Comparison of ENCODE assay signal across 11 cellular contexts in the genomic region with DNA sequence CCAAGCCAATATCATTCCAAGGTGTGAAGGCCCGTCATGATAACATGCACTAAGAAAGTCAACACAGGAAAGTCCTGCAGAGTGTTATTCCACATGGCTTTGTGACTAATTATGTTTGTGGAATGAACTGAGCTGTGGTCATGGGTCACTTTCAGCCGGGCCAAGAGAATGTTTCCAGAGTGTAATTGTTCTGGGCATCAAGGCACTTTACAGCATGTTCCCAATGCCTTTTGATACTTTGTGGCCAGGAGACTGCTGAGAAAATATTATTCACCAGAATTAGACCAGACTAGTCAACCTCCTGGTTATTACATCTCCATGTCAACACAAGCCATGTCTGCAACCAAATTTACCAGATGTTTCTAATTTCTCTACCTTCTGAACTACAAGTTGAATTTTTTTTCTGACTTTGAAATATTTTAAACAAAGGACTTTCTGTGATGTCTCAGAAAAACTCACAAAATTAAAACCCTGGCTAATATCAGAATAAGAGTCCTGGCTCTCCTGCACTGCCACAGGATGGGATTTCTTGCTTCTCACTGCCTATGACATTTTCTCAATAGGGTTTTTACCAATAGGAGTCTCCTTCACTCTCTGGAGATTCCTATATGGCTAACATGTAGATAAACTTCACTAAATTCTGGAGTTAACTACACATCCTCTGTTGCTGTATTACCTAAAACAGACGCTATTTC.
A peak's percentile ranks its signal among the peaks of the same experiment; 100 is the strongest.
DNase-seq lines count a peak whose midpoint lies in the region; ATAC-seq and TF ChIP-seq lines count a peak whose summit lies in the region.
"Had no signal": no experiment of that assay in that cellular context is flagged by ENCODE, and none has a peak within 500 bp of the region (broad histone marks: within the 10 kb centered on the region; RNA-seq: fewer than 3 reads in every experiment).

No MANE protein-coding gene starts in this region.

- H3K4me3 ChIP-seq in heart left ventricle (no peak overlapping the region), psoas muscle (no peak overlapping the region)

- no peaks in the 10 kb centered on the region for H3K9me3 Mint-ChIP-seq in T-cell
- no peaks in the 10 kb centered on the region for H3K9me3 Mint-ChIP-seq in activated naive CD4-positive, alpha-beta T cell treated with anti-CD3 and anti-CD28 coated beads for 36 hours

- H3K4me1 ChIP-seq in heart left ventricle (peaks cover 0 to 26% (median 0%) of the 10 kb centered on the region in 12 donors), psoas muscle (peaks cover 8% of the 10 kb centered on the region)

- H3K4me3 Mint-ChIP-seq in T-cell: no peak overlapping the region
- no peak overlapping the region for H3K4me3 Mint-ChIP-seq in activated naive CD4-positive, alpha-beta T cell treated with anti-CD3 and anti-CD28 coated beads for 36 hours
- H3K4me3 Mint-ChIP-seq: endodermal cell had no signal

- intact Hi-C loops in heart left ventricle (cut with DNase I) (no loop called here), psoas muscle (cut with DNase I) (no loop called here)
- intact Hi-C loops in activated naive CD4-positive, alpha-beta T cell treated with anti-CD3 and anti-CD28 coated beads for 36 hours (cut with micrococcal nuclease): no loop called here

- POLR2A ChIA-PET in T-cell (lab: Charles Lee): no interaction called here

- H3K27me3 Mint-ChIP-seq in T-cell: no peaks in the 10 kb centered on the region
- H3K27me3 Mint-ChIP-seq in activated naive CD4-positive, alpha-beta T cell treated with anti-CD3 and anti-CD28 coated beads for 36 hours (ENCODE audit: low read depth): no peaks in the 10 kb centered on the region

- WGBS in heart left ventricle, 4 donors: 17 to 49% (median 22%) methylated on average over 3 of the region's 3 CpGs
- WGBS in psoas muscle, 3 donors: 9 to 43% (median 31%) methylated on average over 3 of the region's 3 CpGs

- no peak for TF ChIP-seq POLR2A in heart left ventricle (IDR thresholded peaks at IDR 0.05)

- H3K27me3 ChIP-seq in heart left ventricle (no peaks in the 10 kb centered on the region), psoas muscle (ENCODE audit: insufficient read depth in 3 of 3, low read length in 2 of 3) (no peaks in the 10 kb centered on the region)

- CTCF ChIA-PET in T-cell (lab: Charles Lee): interaction anchor here in 1 of 2 donors (1.3 to 4.8 kb wide), 2 partner anchors 208 to 256 kb away, joined by 4 to 26 read pairs; no protein-coding TSS in a partner anchor
- CTCF ChIA-PET in activated naive CD4-positive, alpha-beta T cell treated with anti-CD3 and anti-CD28 coated beads for 36 hours (lab: Charles Lee): no interaction called here

- H3K4me1 Mint-ChIP-seq in T-cell: peaks cover 13 to 17% (median 13%) of the 10 kb centered on the region in 3 donors
- H3K4me1 Mint-ChIP-seq in activated naive CD4-positive, alpha-beta T cell treated with anti-CD3 and anti-CD28 coated beads for 36 hours (ENCODE audit: low read depth): peaks cover 17% of the 10 kb centered on the region
- H3K4me1 Mint-ChIP-seq: endodermal cell had no signal

- TF ChIP-seq CTCF in heart left ventricle (IDR thresholded peaks at IDR 0.05) (no peak), psoas muscle (IDR thresholded peaks at IDR 0.05) (no peak)

- DNase-seq in AG20443 (ENCODE audit: low spot score) (peak; percentile 78), amniotic stem cell (lab: John Stamatoyannopoulos, UW) (peak; percentile 73), heart left ventricle (peak in 2 of 5 donors; percentile 17 to 24), psoas muscle (no peak), NCI-H2196 treated with DMSO at 0.1 percent for 48 hours (lab: John Stamatoyannopoulos, UW; ENCODE audit: unreplicated experiment) (no peak), T-cell (no peak), SIG-M5 (lab: John Stamatoyannopoulos, UW) (no peak)
- DNase-seq in activated naive CD4-positive, alpha-beta T cell treated with anti-CD3 and anti-CD28 coated beads for 36 hours: no peak
- DNase-seq: endodermal cell, NCI-H187 treated with DMSO at 0.1 percent for 48 hours had no signal

- H3K27ac Mint-ChIP-seq in T-cell: no peak overlapping the region
- H3K27ac Mint-ChIP-seq in activated naive CD4-positive, alpha-beta T cell treated with anti-CD3 and anti-CD28 coated beads for 36 hours: no peak overlapping the region
- H3K27ac Mint-ChIP-seq: endodermal cell had no signal

- ATAC-seq in heart left ventricle (peak; percentile 84 to 92 (median 88)), psoas muscle (peak; percentile 30 to 61 (median 50)), T-cell (replicated peaks in 1 of 4) (no peak)

- no peaks in the 10 kb centered on the region for H3K36me3 Mint-ChIP-seq in T-cell
- no peaks in the 10 kb centered on the region for H3K36me3 Mint-ChIP-seq in activated naive CD4-positive, alpha-beta T cell treated with anti-CD3 and anti-CD28 coated beads for 36 hours (ENCODE audit: low read depth)

- H3K27ac ChIP-seq in heart left ventricle (peak overlapping the region in 7 of 12 donors; percentile 9 to 80 (median 35)), psoas muscle (no peak overlapping the region)
- H3K27ac ChIP-seq: HL-60 had no signal

- H3K36me3 ChIP-seq in heart left ventricle: no peaks in the 10 kb centered on the region
- H3K36me3 ChIP-seq in psoas muscle (ENCODE audit: insufficient read depth in 1 of 2, low read depth in 1 of 2): no peaks in the 10 kb centered on the region

- H3K9me3 ChIP-seq in heart left ventricle (peaks cover 0 to 22% (median 0%) of the 10 kb centered on the region in 12 donors), psoas muscle (peaks cover 4% of the 10 kb centered on the region)

Comparison
In these comparisons a context has a peak if more than half of its experiments do, and no peak if none do; other contexts are left out.
1. DNase-seq: peak in AG20443 (single experiment) and amniotic stem cell (single experiment); none in psoas muscle (0 of 2), NCI-H2196 treated with DMSO at 0.1 percent for 48 hours (single experiment), T-cell (0 of 34), activated naive CD4-positive, alpha-beta T cell treated with anti-CD3 and anti-CD28 coated beads for 36 hours (single experiment) and SIG-M5 (single experiment).
2. ATAC-seq: peak in heart left ventricle (4 of 4) and psoas muscle (4 of 4); none in T-cell (0 of 4).